Comparison of ENCODE assay signal across 10 cellular contexts in genomic region chr5:136058031-136058971, GRCh38. TPM values are rescaled to one million over a fixed set of nuclear protein-coding genes. Genes with fewer than 3 reads are reported as not detected.
DNase-seq lines count a peak whose midpoint lies in the region; ATAC-seq and TF ChIP-seq lines count a peak whose summit lies in the region.
"Had no signal": no experiment of that assay in that cellular context is flagged by ENCODE, and none has a peak within 500 bp of the region (broad histone marks: within the 10 kb centered on the region; RNA-seq: fewer than 3 reads in every experiment).

No MANE protein-coding gene starts in this region.

- in situ Hi-C loops in astrocyte of the spinal cord (cut with HindIII; ENCODE audit: low sequenced_read_pairs) = no loop called here

- ATAC-seq in HG03460 (IDR thresholded peaks at IDR 0.05; ENCODE audit: unreplicated experiment) = no peak

- DNase-seq in NCI-H510A treated with DMSO at 0.1 percent for 48 hours (lab: John Stamatoyannopoulos, UW) = peak; percentile 11
- no peak for DNase-seq in NCI-H510A (lab: John Stamatoyannopoulos, UW)
- DNase-seq in astrocyte of the spinal cord (ENCODE audit: low read depth, low spot score) = peak; percentile 98
- peak; percentile 98 for DNase-seq in kidney tubule cell (ENCODE audit: low spot score)
- DNase-seq in ureter (ENCODE audit: low spot score) = peak; percentile 71
- DNase-seq in NCI-H1092 treated with DMSO at 0.1 percent for 48 hours (lab: John Stamatoyannopoulos, UW) = no peak
- no peak for DNase-seq in stimulated activated CD4-positive, alpha-beta T cell treated with anti-CD3 and anti-CD28 coated beads, Interleukin-4, amount 100 ng/mL, for 24 hours
- DNase-seq: NCI-H2081 treated with DMSO at 0.1 percent for 48 hours had no signal

- peak; percentile 49 for TF ChIP-seq CTCF in astrocyte of the spinal cord (IDR thresholded peaks at IDR 0.05; ENCODE audit: low read depth, low read length)

- no peak overlapping the region for H3K4me3 ChIP-seq in astrocyte of the spinal cord (ENCODE audit: low read depth, low read length)
- H3K4me3 ChIP-seq: BLaER1 treated with 17β-estradiol and CSF1 and Interleukin-3, amounts not matched to agents 10 nM and 100 nM had no signal

RNA-seq across cellular contexts. Expression of gene TGFBI, which starts 29.5 kb away (rescaled TPM):
- total RNA-seq in ureter = 147 TPM

Comparison
In these comparisons a context has a peak if more than half of its experiments do, and no peak if none do; other contexts are left out.
1. DNase-seq: peak in NCI-H510A treated with DMSO at 0.1 percent for 48 hours (single experiment), astrocyte of the spinal cord (single experiment), kidney tubule cell (single experiment) and ureter (single experiment); none in NCI-H510A (single experiment), NCI-H1092 treated with DMSO at 0.1 percent for 48 hours (single experiment) and stimulated activated CD4-positive, alpha-beta T cell treated with anti-CD3 and anti-CD28 coated beads, Interleukin-4, amount 100 ng/mL, for 24 hours (single experiment).